In genomic region chr12:53675701-53676607, GRCh38 we compare ENCODE assay signal across 8 cellular contexts. TPM values are rescaled to one million over a fixed set of nuclear protein-coding genes. Genes with fewer than 3 reads are reported as not detected.
A peak's percentile ranks its signal among the peaks of the same experiment; 100 is the strongest.
DNase-seq lines count a peak whose midpoint lies in the region; ATAC-seq and TF ChIP-seq lines count a peak whose summit lies in the region.

ATP5MC2 (minus strand) TSS chr12:53676083; CDS start chr12:53672614, 3,469 bp downstream.

- H3K27me3 ChIP-seq in DND-41 (ENCODE audit: insufficient read depth, low read length, poor library complexity) (peaks cover 21% of the 10 kb centered on the region), mucosa of stomach (ENCODE audit: control insufficient read depth, insufficient read depth, low read length) (no peaks in the 10 kb centered on the region)

- H3K36me3 Mint-ChIP-seq in activated T-cell treated with anti-CD3 and anti-CD28 coated beads, Interleukin-2, amount 50 U/mL, for 24 hours (ENCODE audit: low read depth) = peaks cover 48% of the 10 kb centered on the region

- peak; percentile 100 for TF ChIP-seq CTCF in DND-41 (IDR thresholded peaks at IDR 0.05; ENCODE audit: borderline replicate concordance, extremely low read depth, low read length, poor library complexity, severe bottlenecking)

- peak within 1 kb of the TSS; percentile 95 for H3K4me3 Mint-ChIP-seq in activated T-cell treated with anti-CD3 and anti-CD28 coated beads, Interleukin-2, amount 50 U/mL, for 24 hours

- H3K36me3 ChIP-seq in DND-41 (ENCODE audit: insufficient read depth, low read length) (peaks cover 37% of the 10 kb centered on the region), mucosa of stomach (ENCODE audit: control insufficient read depth, insufficient read depth, low read length) (no peaks in the 10 kb centered on the region)

- TF ChIP-seq POLR2A in erythroblast (IDR thresholded peaks at IDR 0.05; ENCODE audit: low read length) = peak; percentile 95

- H3K4me2 ChIP-seq in DND-41 (ENCODE audit: insufficient read depth, low read length) = peak within 1 kb of the TSS; percentile 89

- H4K20me1 ChIP-seq in DND-41 (ENCODE audit: insufficient read depth, low read length) = peaks cover 12% of the 10 kb centered on the region; the same call in 1 of the 2 replicates

- peak; percentile 97 for ATAC-seq in DND-41 (ENCODE audit: insufficient read depth, low read depth)
- peak; percentile 96 for ATAC-seq in GM21723 (IDR thresholded peaks at IDR 0.05; ENCODE audit: unreplicated experiment)

- no peaks in the 10 kb centered on the region for H3K9me3 Mint-ChIP-seq in activated T-cell treated with anti-CD3 and anti-CD28 coated beads, Interleukin-2, amount 50 U/mL, for 24 hours

- peak within 1 kb of the TSS; percentile 97 for H3K27ac Mint-ChIP-seq in activated T-cell treated with anti-CD3 and anti-CD28 coated beads, Interleukin-2, amount 50 U/mL, for 24 hours

- H3K9ac ChIP-seq in DND-41 (ENCODE audit: low read depth, low read length) = peak within 1 kb of the TSS; percentile 85
- peak within 1 kb of the TSS; percentile 79 for H3K9ac ChIP-seq in mucosa of stomach (ENCODE audit: low read length)

- peaks cover 44% of the 10 kb centered on the region for H3K4me1 Mint-ChIP-seq in activated T-cell treated with anti-CD3 and anti-CD28 coated beads, Interleukin-2, amount 50 U/mL, for 24 hours (ENCODE audit: low read depth)

- H3K4me1 ChIP-seq in DND-41 (ENCODE audit: insufficient read depth, low read length) (peaks cover 47% of the 10 kb centered on the region), mucosa of stomach (ENCODE audit: control insufficient read depth, insufficient read depth, low read length) (peaks cover 17% of the 10 kb centered on the region)

- H3K4me3 ChIP-seq in DND-41 (ENCODE audit: low read depth in 1 of 2, low read length in 2 of 2) (peak within 1 kb of the TSS; percentile 89 to 90), mucosa of stomach (ENCODE audit: low read length) (peak within 1 kb of the TSS; percentile 81)

- peak within 1 kb of the TSS; percentile 95 for H2AFZ ChIP-seq in DND-41 (ENCODE audit: low read depth, low read length)

- H3K27ac ChIP-seq in DND-41 (ENCODE audit: low read length) = peak within 1 kb of the TSS; percentile 97

- H3K79me2 ChIP-seq in DND-41 (ENCODE audit: insufficient read depth, low read length) = peaks cover 47% of the 10 kb centered on the region

- peaks cover 28% of the 10 kb centered on the region for H3K27me3 Mint-ChIP-seq in activated T-cell treated with anti-CD3 and anti-CD28 coated beads, Interleukin-2, amount 50 U/mL, for 24 hours

- DNase-seq in DND-41 = peak; percentile 98
- DNase-seq in KG1 (lab: John Stamatoyannopoulos, UW) = peak; percentile 75
- peak; percentile 98 for DNase-seq in activated T-cell treated with anti-CD3 and anti-CD28 coated beads, Interleukin-2, amount 50 U/mL, for 24 hours
- DNase-seq in erythroblast (lab: John Stamatoyannopoulos, UW) = peak; percentile 99
- DNase-seq in stimulated activated CD8-positive, alpha-beta memory T cell treated with anti-CD3 and anti-CD28 coated beads, Interleukin-7, amount 100 ng/mL, for 1 hour (ENCODE audit: low read depth in 2 of 2) = peak; percentile 92 to 94

- H3K9me3 ChIP-seq in DND-41 (ENCODE audit: insufficient read depth, low read length, severe bottlenecking) = no peaks in the 10 kb centered on the region
- no peaks in the 10 kb centered on the region for H3K9me3 ChIP-seq in mucosa of stomach (ENCODE audit: control insufficient read depth, low read length)

TF ChIP-seq in PFSK-1, 5 proteins besides CTCF, POLR2A, EP300 and RAD21:
- TF ChIP-seq SIN3A (IDR thresholded peaks at IDR 0.05; ENCODE audit: borderline replicate concordance, insufficient read depth, low read length) = 0 out of 2 replicates have a peak, but pooled peaks have one; percentile 57
- TF ChIP-seq FOXP2 (optimal IDR thresholded peaks at IDR 0.05; ENCODE audit: borderline replicate concordance, extremely low read depth, extremely low read length, insufficient read depth) = peak; percentile 98
- TF ChIP-seq TAF1 (IDR thresholded peaks at IDR 0.05; ENCODE audit: borderline replicate concordance, insufficient read depth, low read length) = peak; percentile 96
- peak; percentile 94 for TF ChIP-seq POLR2AphosphoS5 (IDR thresholded peaks at IDR 0.05; ENCODE audit: low read depth, low read length)
- peak in 1 of 2 experiments; percentile 64; a peak in 1 of 4 replicates for TF ChIP-seq REST (IDR thresholded peaks at IDR 0.05; ENCODE audit: insufficient read depth in 1 of 2, low read depth in 2 of 2, low read length in 2 of 2)
TF ChIP-seq in PFSK-1: peak in this region for 5.

RNA-seq across cellular contexts. Expression of gene ATP5MC2, which starts in this region (rescaled TPM):
- polyA plus RNA-seq in PFSK-1 (2012; ENCODE audit: insufficient read length, low read depth) = 430 TPM

Comparison
In these comparisons a context has a peak if more than half of its experiments do, and no peak if none do; other contexts are left out.
1. Peak in every context shown above with its lines: DNase-seq, ATAC-seq, H3K4me3 ChIP-seq and H3K27ac ChIP-seq.